ENCODE assay signal across 14 cellular contexts in the genomic region with DNA sequence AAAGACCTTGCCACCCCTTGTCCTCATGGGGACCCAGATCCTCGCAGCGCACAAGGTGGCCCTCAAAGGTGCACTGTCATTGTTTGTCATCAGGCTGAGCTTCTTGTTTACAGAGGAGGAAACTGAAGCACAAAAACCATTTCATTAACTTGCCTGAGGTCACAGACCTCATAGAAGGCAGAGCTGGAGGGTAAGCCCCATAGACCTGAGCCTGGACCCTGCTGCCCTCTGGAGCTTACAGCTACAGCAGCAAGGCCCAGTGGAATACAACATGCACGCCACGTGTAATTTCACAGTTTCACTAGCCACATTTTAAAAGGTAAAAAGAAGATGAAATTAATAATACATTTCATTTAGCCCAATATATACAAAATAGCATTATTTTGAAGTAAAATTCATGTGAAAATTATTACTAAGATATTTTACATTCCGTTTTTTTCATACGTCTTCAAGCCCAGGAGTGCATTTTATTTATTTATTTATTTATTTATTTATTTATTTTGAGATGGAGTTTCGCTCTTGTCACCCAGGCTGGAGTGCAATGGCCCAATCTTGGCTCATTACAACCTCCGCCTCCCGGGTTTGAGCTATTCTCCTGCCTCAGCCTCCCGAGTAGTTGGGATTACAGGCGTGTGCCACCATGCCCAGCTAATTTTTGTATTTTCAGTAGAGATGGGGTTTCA. TPM values are rescaled to one million over a fixed set of nuclear protein-coding genes. Genes with fewer than 3 reads are reported as not detected.
"Had no signal": no experiment of that assay in that cellular context is flagged by ENCODE, and none has a peak within 500 bp of the region (broad histone marks: within the 10 kb centered on the region; RNA-seq: fewer than 3 reads in every experiment).

No MANE protein-coding gene starts in this region.

- H3K4me3 ChIP-seq: cardiac muscle cell, esophagus muscularis mucosa, lower lobe of right lung, tibial nerve had no signal

- H3K9me3 ChIP-seq: lower lobe of right lung, neutrophil had no signal

- H3K27me3 ChIP-seq: cardiac muscle cell had no signal

- H3K27ac Mint-ChIP-seq: activated naive CD8-positive, alpha-beta T cell treated with anti-CD3 and anti-CD28 coated beads, Interleukin-2, amount 50 U/mL, for 24 hours had no signal

- H3K36me3 ChIP-seq: cardiac muscle cell, esophagus muscularis mucosa, lower lobe of right lung, neutrophil, tibial nerve had no signal

- H3K4me3 Mint-ChIP-seq: activated naive CD8-positive, alpha-beta T cell treated with anti-CD3 and anti-CD28 coated beads, Interleukin-2, amount 50 U/mL, for 24 hours; naive B cell had no signal

- FAIRE-seq: astrocyte, small intestine had no signal

- H3K4me1 Mint-ChIP-seq: naive B cell had no signal

- ATAC-seq: activated naive CD8-positive, alpha-beta T cell treated with anti-CD3 and anti-CD28 coated beads, Interleukin-2, amount 50 U/mL, for 24 hours; lower lobe of right lung had no signal

- H3K4me1 ChIP-seq: esophagus muscularis mucosa, lower lobe of right lung, tibial nerve had no signal

- DNase-seq: activated CD4-positive, CD25-positive, alpha-beta regulatory T cell; activated naive CD8-positive, alpha-beta T cell treated with anti-CD3 and anti-CD28 coated beads, Interleukin-2, amount 50 U/mL, for 24 hours; activated T-cell treated with anti-CD3 and anti-CD28 coated beads, Interleukin-2, amount 50 U/mL, for 48 hours; glutamatergic neuron; lower lobe of right lung; naive B cell; retina; small intestine had no signal

- H3K27ac ChIP-seq: cardiac muscle cell, esophagus muscularis mucosa, lower lobe of right lung, neutrophil, tibial nerve had no signal

RNA-seq across cellular contexts. Expression of a gene that starts 8.8 kb away (rescaled TPM):
- total RNA-seq: fibroblast of villous mesenchyme had no signal
